ENCODE assay signal across 18 cellular contexts in the genomic region with DNA sequence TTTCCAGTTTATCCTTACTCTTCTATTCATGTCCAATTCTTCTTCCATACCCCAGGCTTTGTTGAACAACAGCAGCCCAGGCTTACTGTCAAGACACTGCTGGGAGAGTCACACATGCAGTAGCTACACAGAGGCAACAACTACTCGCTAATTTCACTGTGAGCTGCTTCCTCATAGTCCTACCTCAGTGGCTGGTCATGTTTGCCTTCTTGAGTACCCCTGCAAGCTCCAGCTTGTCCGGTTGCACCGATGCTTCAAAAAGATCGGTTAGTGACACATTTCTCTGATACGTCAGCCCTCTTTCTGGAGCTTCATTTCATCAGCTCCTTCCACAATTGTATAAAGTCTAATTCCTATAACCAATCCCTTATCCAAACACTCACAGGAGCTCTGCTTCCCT.
DNase-seq lines count a peak whose midpoint lies in the region; ATAC-seq and TF ChIP-seq lines count a peak whose summit lies in the region.
"Had no signal": no experiment of that assay in that cellular context is flagged by ENCODE, and none has a peak within 500 bp of the region (broad histone marks: within the 10 kb centered on the region; RNA-seq: fewer than 3 reads in every experiment).

No MANE protein-coding gene starts in this region.

- no peaks in the 10 kb centered on the region for H3K36me3 ChIP-seq in breast epithelium

- H3K4me3 ChIP-seq in breast epithelium (no peak overlapping the region), epithelial cell of esophagus (ENCODE audit: low read length) (no peak overlapping the region)

- no peaks in the 10 kb centered on the region for H3K9me3 ChIP-seq in breast epithelium
- H3K9me3 ChIP-seq: SK-N-SH had no signal

- H3K4me1 ChIP-seq in breast epithelium = no peaks in the 10 kb centered on the region

- no peak overlapping the region for H3K27ac Mint-ChIP-seq in MCF 10A (ENCODE audit: low read depth, unreplicated experiment)
- H3K27ac Mint-ChIP-seq: CD14-positive monocyte had no signal

- TF ChIP-seq CTCF in MCF 10A (IDR thresholded peaks at IDR 0.05; ENCODE audit: unreplicated experiment) (no peak), breast epithelium (IDR thresholded peaks at IDR 0.05) (no peak), epithelial cell of esophagus (IDR thresholded peaks at IDR 0.05; ENCODE audit: insufficient read depth, low read depth, low read length, missing control alignments) (no peak)

- no peak for ATAC-seq in left cardiac atrium
- ATAC-seq: PC-3, Right ventricle myocardium inferior had no signal

- no TSS peak for BruUV-seq in MCF 10A (replicated peaks; lab: Mats Ljungman, UMichigan)

- POLR2A ChIA-PET in MCF 10A (lab: Yijun Ruan, JAX) = no interaction called here

- CTCF ChIA-PET in MCF 10A (lab: Yijun Ruan, JAX) = interaction anchor here (0.7 to 2.9 kb wide), 3 partner anchors 11 to 54 kb away, joined by 3 to 13 read pairs (median 5); no protein-coding TSS in a partner anchor

- no peaks in the 10 kb centered on the region for H3K4me1 Mint-ChIP-seq in MCF 10A (ENCODE audit: insufficient read depth, unreplicated experiment)

- H3K9me3 Mint-ChIP-seq in MCF 10A (ENCODE audit: unreplicated experiment) = no peaks in the 10 kb centered on the region

- no peak overlapping the region for H3K4me3 Mint-ChIP-seq in MCF 10A (ENCODE audit: unreplicated experiment)
- H3K4me3 Mint-ChIP-seq: CD14-positive monocyte had no signal

- no peak overlapping the region for H3K27ac ChIP-seq in breast epithelium

- no peaks in the 10 kb centered on the region for H3K27me3 ChIP-seq in breast epithelium

- intact Hi-C loops in MCF 10A (cut with micrococcal nuclease) (no loop called here), breast epithelium (cut with DNase I; ENCODE audit: low total_unique reads) (no loop called here), left cardiac atrium (cut with DNase I) (no loop called here)

- H3K27me3 Mint-ChIP-seq in MCF 10A (ENCODE audit: insufficient read depth, unreplicated experiment) = peaks cover 85% of the 10 kb centered on the region

- DNase-seq in MCF 10A (ENCODE audit: unreplicated experiment) (peak; percentile 22), breast epithelium (ENCODE audit: low spot score in 2 of 2) (no peak), NCI-H510A (lab: John Stamatoyannopoulos, UW) (peak; percentile 46), epithelial cell of esophagus (ENCODE audit: low read depth) (peak; percentile 92), C1 segment of cervical spinal cord (lab: John Stamatoyannopoulos, UW) (no peak), NCI-H2196 treated with DMSO at 0.1 percent for 48 hours (lab: John Stamatoyannopoulos, UW; ENCODE audit: unreplicated experiment) (no peak), Ammon's horn (ENCODE audit: low spot score) (no peak), left cardiac atrium (no peak)
- DNase-seq: COR-L47, HCEC 1CT, IMR-90, Kasumi-1, NCI-H187, NCI-H2171 treated with DMSO at 0.1 percent for 48 hours, PC-3, SK-N-SH had no signal

- H3K36me3 Mint-ChIP-seq in MCF 10A (ENCODE audit: insufficient read depth, unreplicated experiment) = no peaks in the 10 kb centered on the region
- H3K36me3 Mint-ChIP-seq: CD14-positive monocyte had no signal

- no peak for TF ChIP-seq POLR2A in breast epithelium (IDR thresholded peaks at IDR 0.05)

Comparison
In these comparisons a context has a peak if more than half of its experiments do, and no peak if none do; other contexts are left out.
1. DNase-seq: peak in MCF 10A (single experiment), NCI-H510A (single experiment) and epithelial cell of esophagus (single experiment); none in breast epithelium (0 of 2), C1 segment of cervical spinal cord (0 of 14), NCI-H2196 treated with DMSO at 0.1 percent for 48 hours (single experiment), Ammon's horn (single experiment) and left cardiac atrium (single experiment).